In genomic region chr16:32066016-32066651, GRCh38 we compare ENCODE assay signal across 8 cellular contexts.
A peak's percentile ranks its signal among the peaks of the same experiment; 100 is the strongest.
DNase-seq lines count a peak whose midpoint lies in the region; ATAC-seq and TF ChIP-seq lines count a peak whose summit lies in the region.
"Not testable (repeated sequence)": the region's sequence is repeated elsewhere in the genome, so short reads cannot be mapped to it uniquely, and the experiment has no call there.

No MANE protein-coding gene starts in this region.

- not testable (repeated sequence) for H3K4me1 ChIP-seq in DND-41 (ENCODE audit: insufficient read depth, low read length)

- not testable (repeated sequence) for H3K27me3 ChIP-seq in DND-41 (ENCODE audit: insufficient read depth, low read length, poor library complexity)

- not testable (repeated sequence) for H3K27ac Mint-ChIP-seq in stimulated activated naive CD8-positive, alpha-beta T cell treated with anti-CD3 and anti-CD28 coated beads, Interleukin-15, amount 100 ng/mL, for 72 hours

- TF ChIP-seq CTCF in DND-41 (IDR thresholded peaks at IDR 0.05; ENCODE audit: borderline replicate concordance, extremely low read depth, low read length, poor library complexity, severe bottlenecking), result peak; percentile 44

- DNase-seq in DND-41 (peak; percentile 47), NCI-H2107 treated with DMSO at 0.1 percent for 48 hours (lab: John Stamatoyannopoulos, UW; ENCODE audit: unreplicated experiment) (peak; percentile 0), SK-N-DZ (ENCODE audit: low spot score) (peak; percentile 13), activated gamma-delta T cell treated with Interleukin-2 at 50 U/mL for 16 hours (peak; percentile 5), cardiac septum (ENCODE audit: low spot score) (peak; percentile 65)
- DNase-seq in activated CD8-positive, alpha-beta memory T cell treated with anti-CD3 and anti-CD28 coated beads for 24 hours, result peak; percentile 68
- DNase-seq in stimulated activated CD4-positive, alpha-beta T cell treated with anti-CD3 and anti-CD28 coated beads, Interleukin-1b, Interleukin-23, amount 100 ng/mL, for 4 hours (ENCODE audit: low read depth in 2 of 2), result peak; percentile 12 to 38
- peak; percentile 17 to 25 for DNase-seq in stimulated activated naive CD8-positive, alpha-beta T cell treated with anti-CD3 and anti-CD28 coated beads, Interleukin-15, amount 100 ng/mL, for 72 hours

- H2AFZ ChIP-seq in DND-41 (ENCODE audit: low read depth, low read length), result not testable (repeated sequence)

- not testable (repeated sequence) for H3K9ac ChIP-seq in DND-41 (ENCODE audit: low read depth, low read length)

- H3K27me3 Mint-ChIP-seq in stimulated activated naive CD8-positive, alpha-beta T cell treated with anti-CD3 and anti-CD28 coated beads, Interleukin-15, amount 100 ng/mL, for 72 hours, result not testable (repeated sequence)

- H3K4me3 ChIP-seq in DND-41 (ENCODE audit: low read depth in 1 of 2, low read length in 2 of 2), result not testable (repeated sequence)

- peak; percentile 69; the same call in 2 of the 3 replicates for ATAC-seq in DND-41 (ENCODE audit: insufficient read depth, low read depth)
- ATAC-seq in stimulated activated naive CD8-positive, alpha-beta T cell treated with anti-CD3 and anti-CD28 coated beads, Interleukin-15, amount 100 ng/mL, for 72 hours, result peak; percentile 73

- not testable (repeated sequence) for H3K9me3 Mint-ChIP-seq in stimulated activated naive CD8-positive, alpha-beta T cell treated with anti-CD3 and anti-CD28 coated beads, Interleukin-15, amount 100 ng/mL, for 72 hours

- not testable (repeated sequence) for H3K4me1 Mint-ChIP-seq in stimulated activated naive CD8-positive, alpha-beta T cell treated with anti-CD3 and anti-CD28 coated beads, Interleukin-15, amount 100 ng/mL, for 72 hours

- H3K4me3 Mint-ChIP-seq in stimulated activated naive CD8-positive, alpha-beta T cell treated with anti-CD3 and anti-CD28 coated beads, Interleukin-15, amount 100 ng/mL, for 72 hours, result not testable (repeated sequence)

- H3K36me3 ChIP-seq in DND-41 (ENCODE audit: insufficient read depth, low read length), result not testable (repeated sequence)

- not testable (repeated sequence) for H3K79me2 ChIP-seq in DND-41 (ENCODE audit: insufficient read depth, low read length)

- not testable (repeated sequence) for H3K4me2 ChIP-seq in DND-41 (ENCODE audit: insufficient read depth, low read length)

- H4K20me1 ChIP-seq in DND-41 (ENCODE audit: insufficient read depth, low read length), result not testable (repeated sequence)

- not testable (repeated sequence) for H3K27ac ChIP-seq in DND-41 (ENCODE audit: low read length)

- intact Hi-C loops in cardiac septum (cut with DNase I), result not testable (repeated sequence)

- not testable (repeated sequence) for H3K9me3 ChIP-seq in DND-41 (ENCODE audit: insufficient read depth, low read length, severe bottlenecking)

Comparison
In these comparisons a context has a peak if more than half of its experiments do, and no peak if none do; other contexts are left out.
1. DNase-seq: peak in every context shown above with its lines; median percentile 68 in activated CD8-positive, alpha-beta memory T cell treated with anti-CD3 and anti-CD28 coated beads for 24 hours; 65 in cardiac septum; 47 in DND-41; 25 in stimulated activated CD4-positive, alpha-beta T cell treated with anti-CD3 and anti-CD28 coated beads, Interleukin-1b, Interleukin-23, amount 100 ng/mL, for 4 hours; 21 in stimulated activated naive CD8-positive, alpha-beta T cell treated with anti-CD3 and anti-CD28 coated beads, Interleukin-15, amount 100 ng/mL, for 72 hours; 13 in SK-N-DZ; 5 in activated gamma-delta T cell treated with Interleukin-2 at 50 U/mL for 16 hours; 0 in NCI-H2107 treated with DMSO at 0.1 percent for 48 hours.